ENCODE assay signal across 1 cellular context in genomic region chr16:1350691-1351090, GRCh38.
TF ChIP-seq lines count a peak whose summit lies in the region.

No MANE protein-coding gene starts in this region.

TF ChIP-seq in K562, 482 proteins besides CTCF, POLR2A, EP300 and RAD21:
- no peak for TF ChIP-seq NR2C2 (CRISPR knock-in tag; IDR thresholded peaks at IDR 0.05)
- TF ChIP-seq NR2C2 (tag; IDR thresholded peaks at IDR 0.05): no peak
- no peak for TF ChIP-seq NFATC3 (IDR thresholded peaks at IDR 0.05)
- TF ChIP-seq MAZ (CRISPR knock-in tag; conservative IDR thresholded peaks at IDR 0.05 in 1 of 2, IDR thresholded peaks at IDR 0.05 in 1 of 2): no peak
- no peak for TF ChIP-seq PPARD (CRISPR knock-in tag; IDR thresholded peaks at IDR 0.05)
- TF ChIP-seq GATA2 (CRISPR knock-in tag; IDR thresholded peaks at IDR 0.05): no peak
- TF ChIP-seq TAL1 (IDR thresholded peaks at IDR 0.05): no peak
- TF ChIP-seq SMC3 (conservative IDR thresholded peaks at IDR 0.05; ENCODE audit: insufficient read depth, low read depth, low read length): no peak
- no peak for TF ChIP-seq PRPF4 (IDR thresholded peaks at IDR 0.05; ENCODE audit: insufficient read depth, low read depth, low read length, poor library complexity, severe bottlenecking)
- TF ChIP-seq BACH1 (tag; IDR thresholded peaks at IDR 0.05): no peak
- TF ChIP-seq BMI1 (IDR thresholded peaks at IDR 0.05; ENCODE audit: low read length): no peak
- TF ChIP-seq CHCHD3 (CRISPR knock-in tag; IDR thresholded peaks at IDR 0.05): no peak
- TF ChIP-seq BRF2 (IDR thresholded peaks at IDR 0.05; ENCODE audit: borderline replicate concordance, insufficient read depth, insufficient read length): no peak
- no peak for TF ChIP-seq RBM14 (IDR thresholded peaks at IDR 0.05; ENCODE audit: borderline replicate concordance, insufficient read depth, low read depth, low read length)
- no peak for TF ChIP-seq ZNF280A (IDR thresholded peaks at IDR 0.05; ENCODE audit: low read depth, partially characterized antibody)
- TF ChIP-seq THRA (IDR thresholded peaks at IDR 0.05): no peak
- TF ChIP-seq TRIM28 (IDR thresholded peaks at IDR 0.05): no peak
